11 cellular contexts compared by ENCODE assay signal in genomic region chr14:61573748-61574513, GRCh38.
DNase-seq lines count a peak whose midpoint lies in the region; ATAC-seq, FAIRE-seq and TF ChIP-seq lines count a peak whose summit lies in the region.
"Had no signal": no experiment of that assay in that cellular context is flagged by ENCODE, and none has a peak within 500 bp of the region (broad histone marks: within the 10 kb centered on the region; RNA-seq: fewer than 3 reads in every experiment).

No MANE protein-coding gene starts in this region.

- H3K27ac ChIP-seq in CD4-positive, alpha-beta T cell (ENCODE audit: low read depth, low read length) = no peak overlapping the region
- no peak overlapping the region for H3K27ac ChIP-seq in neural progenitor cell

- no peaks in the 10 kb centered on the region for H3K36me3 ChIP-seq in neural progenitor cell
- no peaks in the 10 kb centered on the region for H3K36me3 ChIP-seq in BE2C

- H3K79me2 ChIP-seq in neural progenitor cell (ENCODE audit: low read depth) = no peaks in the 10 kb centered on the region

- CTCF ChIA-PET in CD4-positive, alpha-beta T cell (lab: Charles Lee) = interaction anchor here (1.1 kb wide), 1 partner anchor 10 kb away, joined by 3 read pairs; no protein-coding TSS in a partner anchor

- H2AFZ ChIP-seq in neural progenitor cell (replicated peaks) = no peak overlapping the region

- TF ChIP-seq POLR2A in erythroblast (IDR thresholded peaks at IDR 0.05; ENCODE audit: low read length) = no peak

- POLR2A ChIA-PET in CD4-positive, alpha-beta T cell (lab: Charles Lee) = interaction anchor here (0.6 to 1.1 kb wide), 2 partner anchors 16 to 109 kb away, joined by 3 read pairs; no protein-coding TSS in a partner anchor

- peaks cover 40% of the 10 kb centered on the region for H3K4me1 ChIP-seq in neural progenitor cell
- peaks cover 34% of the 10 kb centered on the region for H3K4me1 ChIP-seq in BE2C

- no peaks in the 10 kb centered on the region for H3K27me3 Mint-ChIP-seq in CD4-positive, alpha-beta T cell
- peaks cover 7% of the 10 kb centered on the region for H3K27me3 Mint-ChIP-seq in neural progenitor cell (ENCODE audit: insufficient read depth, low read depth)

- H3K9ac ChIP-seq in neural progenitor cell = no peak overlapping the region

- no peak for TF ChIP-seq CTCF in CD4-positive, alpha-beta T cell (IDR thresholded peaks at IDR 0.05)
- no peak for TF ChIP-seq CTCF in epithelial cell of esophagus (IDR thresholded peaks at IDR 0.05; ENCODE audit: insufficient read depth, low read depth, low read length, missing control alignments)
- no peak for TF ChIP-seq CTCF in neural progenitor cell (IDR thresholded peaks at IDR 0.05)
- TF ChIP-seq CTCF in BE2C (IDR thresholded peaks at IDR 0.05; ENCODE audit: low read depth, low read length) = no peak

- peak; percentile 63 for FAIRE-seq in RCC 7860 (lab: Jason Lieb, UNC)

- ATAC-seq in CD4-positive, alpha-beta T cell (ENCODE audit: poor library complexity) = peak; percentile 35
- ATAC-seq: HCT116 had no signal

- H3K4me3 Mint-ChIP-seq in CD4-positive, alpha-beta T cell = peak overlapping the region; percentile 32
- H3K4me3 Mint-ChIP-seq in neural progenitor cell = no peak overlapping the region

- H3K4me3 ChIP-seq in epithelial cell of esophagus (ENCODE audit: low read length) (no peak overlapping the region), neural progenitor cell (no peak overlapping the region), BE2C (ENCODE audit: low read depth, low read length) (no peak overlapping the region)

- peak overlapping the region; percentile 22 for H3K27ac Mint-ChIP-seq in CD4-positive, alpha-beta T cell
- H3K27ac Mint-ChIP-seq in neural progenitor cell = no peak overlapping the region

- H3K9me3 ChIP-seq in CD4-positive, alpha-beta T cell (ENCODE audit: control insufficient read depth, low read length) = no peaks in the 10 kb centered on the region
- H3K9me3 ChIP-seq in neural progenitor cell (ENCODE audit: low read depth) = no peaks in the 10 kb centered on the region
- no peaks in the 10 kb centered on the region for H3K9me3 ChIP-seq in BE2C

- DNase-seq in CD4-positive, alpha-beta T cell = no peak
- peak; percentile 46 for DNase-seq in RCC 7860 (ENCODE audit: low spot score)
- peak; percentile 93 for DNase-seq in epithelial cell of esophagus (ENCODE audit: low read depth)
- no peak for DNase-seq in neural progenitor cell (ENCODE audit: low spot score)
- no peak for DNase-seq in activated effector memory CD4-positive, alpha-beta T cell treated with Interleukin-2 at 50 U/mL for 16 hours
- no peak for DNase-seq in erythroblast (lab: John Stamatoyannopoulos, UW)
- DNase-seq in DMS114 treated with DMSO at 0.1 percent for 48 hours (lab: John Stamatoyannopoulos, UW; ENCODE audit: unreplicated experiment) = no peak
- DNase-seq in BE2C = no peak
- DNase-seq: stimulated activated CD4-positive, alpha-beta T cell treated with anti-CD3 and anti-CD28 coated beads, Interleukin-2, amount 100 ng/mL, for 24 hours; SW 1271 had no signal

- no peaks in the 10 kb centered on the region for H3K27me3 ChIP-seq in CD4-positive, alpha-beta T cell (ENCODE audit: control insufficient read depth, insufficient read depth, low read length)
- H3K27me3 ChIP-seq in neural progenitor cell (peaks cover 12% of the 10 kb centered on the region), BE2C (no peaks in the 10 kb centered on the region)

- H3K4me1 Mint-ChIP-seq in CD4-positive, alpha-beta T cell (ENCODE audit: low read depth) = peaks cover 81% of the 10 kb centered on the region
- peaks cover 20% of the 10 kb centered on the region for H3K4me1 Mint-ChIP-seq in neural progenitor cell

- peak overlapping the region; percentile 24 for H3K4me2 ChIP-seq in neural progenitor cell

- no peaks in the 10 kb centered on the region for H3K36me3 Mint-ChIP-seq in CD4-positive, alpha-beta T cell (ENCODE audit: low read depth)
- H3K36me3 Mint-ChIP-seq in neural progenitor cell = no peaks in the 10 kb centered on the region

- no peaks in the 10 kb centered on the region for H3K9me3 Mint-ChIP-seq in CD4-positive, alpha-beta T cell
- H3K9me3 Mint-ChIP-seq in neural progenitor cell = no peaks in the 10 kb centered on the region

- intact Hi-C loops in CD4-positive, alpha-beta T cell (cut with DNase I, micrococcal nuclease) = loop anchor here (5.0 kb wide), 2 partner anchors 97 to 123 kb away; partner anchors contain the start of gene HIF1A (in 1 of the 2)

- no peaks in the 10 kb centered on the region for H4K20me1 ChIP-seq in neural progenitor cell (ENCODE audit: low read depth)

- peaks cover 8% of the 10 kb centered on the region for H3F3A ChIP-seq in neural progenitor cell (ENCODE audit: low read depth)

Comparison
In these comparisons a context has a peak if more than half of its experiments do, and no peak if none do; other contexts are left out.
1. DNase-seq: peak in RCC 7860 (single experiment) and epithelial cell of esophagus (single experiment); none in CD4-positive, alpha-beta T cell (0 of 10), neural progenitor cell (single experiment), activated effector memory CD4-positive, alpha-beta T cell treated with Interleukin-2 at 50 U/mL for 16 hours (single experiment), erythroblast (0 of 2), DMS114 treated with DMSO at 0.1 percent for 48 hours (single experiment) and BE2C (single experiment).